11 cellular contexts compared by ENCODE assay signal in genomic region chr22:17921871-17922821, GRCh38.
DNase-seq lines count a peak whose midpoint lies in the region; ATAC-seq and TF ChIP-seq lines count a peak whose summit lies in the region.
"Had no signal": no experiment of that assay in that cellular context is flagged by ENCODE, and none has a peak within 500 bp of the region (broad histone marks: within the 10 kb centered on the region; RNA-seq: fewer than 3 reads in every experiment).

No MANE protein-coding gene starts in this region.

- H3K9me3 ChIP-seq in colonic mucosa = no peaks in the 10 kb centered on the region
- H3K9me3 ChIP-seq in spleen = no peaks in the 10 kb centered on the region
- H3K9me3 ChIP-seq in naive thymus-derived CD4-positive, alpha-beta T cell (ENCODE audit: control insufficient read depth in 2 of 3, low read length in 3 of 3) = no peaks in the 10 kb centered on the region

- intact Hi-C loops in colonic mucosa (cut with DNase I) = no loop called here
- intact Hi-C loops in spleen (cut with DNase I; ENCODE audit: low total_unique reads) = no loop called here
- intact Hi-C loops in naive thymus-derived CD4-positive, alpha-beta T cell (cut with micrococcal nuclease) = no loop called here

- ATAC-seq in GM19324 (IDR thresholded peaks at IDR 0.05; ENCODE audit: low FRiP score, unreplicated experiment) = no peak
- ATAC-seq in naive thymus-derived CD4-positive, alpha-beta T cell = no peak
- ATAC-seq: activated CD8-positive, alpha-beta T cell treated with anti-CD3 and anti-CD28 coated beads for 36 hours had no signal

- H3K4me1 Mint-ChIP-seq in IgD-negative memory B cell = peaks cover 33 to 70% (median 63%) of the 10 kb centered on the region in 3 donors
- peaks cover 5 to 18% (median 17%) of the 10 kb centered on the region in 7 donors for H3K4me1 Mint-ChIP-seq in naive thymus-derived CD4-positive, alpha-beta T cell

- TF ChIP-seq POLR2A in spleen (IDR thresholded peaks at IDR 0.05) = no peak

- H3K27me3 Mint-ChIP-seq in IgD-negative memory B cell = no peaks in the 10 kb centered on the region
- H3K27me3 Mint-ChIP-seq in naive thymus-derived CD4-positive, alpha-beta T cell = no peaks in the 10 kb centered on the region
- H3K27me3 Mint-ChIP-seq: activated CD8-positive, alpha-beta T cell treated with anti-CD3 and anti-CD28 coated beads for 36 hours had no signal

- peaks cover 9% of the 10 kb centered on the region for H3K4me1 ChIP-seq in colonic mucosa
- H3K4me1 ChIP-seq in spleen = peaks cover 39 to 100% (median 80%) of the 10 kb centered on the region in 6 donors
- peaks cover 0 to 7% of the 10 kb centered on the region in 2 donors for H3K4me1 ChIP-seq in naive thymus-derived CD4-positive, alpha-beta T cell (ENCODE audit: control insufficient read depth in 2 of 2, insufficient read depth in 2 of 2, low read length in 2 of 2)

- H3K9me3 Mint-ChIP-seq in IgD-negative memory B cell = no peaks in the 10 kb centered on the region
- H3K9me3 Mint-ChIP-seq in naive thymus-derived CD4-positive, alpha-beta T cell = no peaks in the 10 kb centered on the region
- H3K9me3 Mint-ChIP-seq: activated CD8-positive, alpha-beta T cell treated with anti-CD3 and anti-CD28 coated beads for 36 hours had no signal

- H3K36me3 Mint-ChIP-seq in IgD-negative memory B cell = peaks cover 2% of the 10 kb centered on the region
- no peaks in the 10 kb centered on the region for H3K36me3 Mint-ChIP-seq in naive thymus-derived CD4-positive, alpha-beta T cell

- H3K27ac ChIP-seq in colonic mucosa (no peak overlapping the region), spleen (peak overlapping the region in 5 of 8 donors; percentile 22 to 74 (median 52))
- no peak overlapping the region for H3K27ac ChIP-seq in naive thymus-derived CD4-positive, alpha-beta T cell (ENCODE audit: low read depth, low read length)

- H3K4me3 Mint-ChIP-seq in IgD-negative memory B cell = peak overlapping the region in 1 of 4 donors; percentile 49
- H3K4me3 Mint-ChIP-seq in naive thymus-derived CD4-positive, alpha-beta T cell = no peak overlapping the region
- H3K4me3 Mint-ChIP-seq: activated CD8-positive, alpha-beta T cell treated with anti-CD3 and anti-CD28 coated beads for 36 hours had no signal

- DNase-seq in colonic mucosa = peak; percentile 58
- DNase-seq in kidney glomerular epithelial cell (lab: John Stamatoyannopoulos, UW) = peak; percentile 37
- no peak for DNase-seq in spleen
- DNase-seq in DMS53 treated with DMSO at 0.1 percent for 48 hours (lab: John Stamatoyannopoulos, UW; ENCODE audit: unreplicated experiment) = no peak
- no peak for DNase-seq in GDM1 (lab: John Stamatoyannopoulos, UW)
- no peak for DNase-seq in naive thymus-derived CD4-positive, alpha-beta T cell
- DNase-seq: activated CD8-positive, alpha-beta T cell treated with anti-CD3 and anti-CD28 coated beads for 36 hours; NCI-H1105 treated with DMSO at 0.1 percent for 48 hours; stimulated activated CD4-positive, alpha-beta T cell treated with anti-CD3 and anti-CD28 coated beads, Interleukin-2, amount 100 ng/mL, for 48 hours had no signal

- H3K9ac ChIP-seq in colonic mucosa (ENCODE audit: low read depth in 2 of 2, low read length in 2 of 2) = no peak overlapping the region

- 81 to 91% (median 87%) methylated on average over 14 of the region's 14 CpGs for WGBS in spleen, 5 donors

- no peaks in the 10 kb centered on the region for H3K27me3 ChIP-seq in colonic mucosa
- H3K27me3 ChIP-seq in spleen (replicated peaks in 1 of 7) = no peaks in the 10 kb centered on the region
- no peaks in the 10 kb centered on the region for H3K27me3 ChIP-seq in naive thymus-derived CD4-positive, alpha-beta T cell (ENCODE audit: control insufficient read depth in 2 of 2, insufficient read depth in 2 of 2, low read length in 2 of 2)

- TF ChIP-seq CTCF in colonic mucosa (IDR thresholded peaks at IDR 0.05) (no peak), spleen (IDR thresholded peaks at IDR 0.05 in 8 of 11, conservative IDR thresholded peaks at IDR 0.05 in 3 of 11) (no peak)

- H3K4me3 ChIP-seq in colonic mucosa (no peak overlapping the region), spleen (no peak overlapping the region)
- H3K4me3 ChIP-seq in naive thymus-derived CD4-positive, alpha-beta T cell (ENCODE audit: low read length) = no peak overlapping the region

- H3K36me3 ChIP-seq in colonic mucosa (no peaks in the 10 kb centered on the region), spleen (peaks cover 0 to 5% (median 0%) of the 10 kb centered on the region in 6 donors)
- H3K36me3 ChIP-seq in naive thymus-derived CD4-positive, alpha-beta T cell (ENCODE audit: control insufficient read depth in 2 of 3, insufficient read depth in 3 of 3, low read length in 3 of 3) = no peaks in the 10 kb centered on the region

- H3K27ac Mint-ChIP-seq in IgD-negative memory B cell = peak overlapping the region in 2 of 3 donors; percentile 54 to 62
- H3K27ac Mint-ChIP-seq in naive thymus-derived CD4-positive, alpha-beta T cell = no peak overlapping the region
- H3K27ac Mint-ChIP-seq: activated CD8-positive, alpha-beta T cell treated with anti-CD3 and anti-CD28 coated beads for 36 hours had no signal

- POLR2A ChIA-PET in naive thymus-derived CD4-positive, alpha-beta T cell (lab: Charles Lee) = no interaction called here

- CTCF ChIA-PET in naive thymus-derived CD4-positive, alpha-beta T cell (lab: Charles Lee) = no interaction called here

Comparison
In these comparisons a context has a peak if more than half of its experiments do, and no peak if none do; other contexts are left out.
1. H3K27ac Mint-ChIP-seq: peak in IgD-negative memory B cell (2 of 3); none in naive thymus-derived CD4-positive, alpha-beta T cell (0 of 9).
2. DNase-seq: peak in colonic mucosa (single experiment) and kidney glomerular epithelial cell (single experiment); none in spleen (single experiment), DMS53 treated with DMSO at 0.1 percent for 48 hours (single experiment), GDM1 (single experiment) and naive thymus-derived CD4-positive, alpha-beta T cell (0 of 9).
3. H3K27ac ChIP-seq: peak in spleen (5 of 8); none in colonic mucosa (single experiment) and naive thymus-derived CD4-positive, alpha-beta T cell (single experiment).